ENCODE assay signal across 9 cellular contexts in the genomic region with DNA sequence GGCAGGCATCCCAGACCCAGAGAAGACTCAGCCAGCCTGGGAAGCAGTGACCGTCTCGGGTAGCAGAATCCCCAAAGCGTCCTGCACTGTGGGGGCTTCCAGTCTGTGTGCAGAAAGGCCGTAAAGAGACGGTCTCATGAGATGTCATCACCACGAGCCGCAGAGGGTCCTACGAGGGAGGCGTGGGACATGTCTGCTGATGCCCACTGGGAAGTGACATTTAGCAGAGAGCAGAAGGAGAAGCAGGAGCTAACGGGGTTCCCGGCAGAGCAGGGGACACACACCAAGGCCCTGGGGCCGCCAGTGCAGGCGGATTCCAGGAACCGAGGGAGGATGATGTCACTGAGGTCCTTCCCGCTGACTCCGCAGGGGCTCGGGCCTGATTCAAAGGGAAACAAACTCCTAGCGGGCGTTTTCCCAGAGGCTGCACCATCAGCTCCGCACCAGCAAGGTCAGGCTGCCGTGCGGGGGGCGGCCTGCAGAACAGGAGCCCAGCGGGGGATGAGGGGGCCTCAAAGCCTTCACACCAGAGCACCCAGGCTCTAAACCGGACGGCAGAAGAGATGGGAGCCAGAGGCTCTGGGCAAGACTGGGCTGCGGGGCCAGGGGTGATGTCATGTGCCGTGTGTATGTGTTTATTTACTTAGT.
DNase-seq lines count a peak whose midpoint lies in the region; ATAC-seq and TF ChIP-seq lines count a peak whose summit lies in the region.
"Had no signal": no experiment of that assay in that cellular context is flagged by ENCODE, and none has a peak within 500 bp of the region (broad histone marks: within the 10 kb centered on the region; RNA-seq: fewer than 3 reads in every experiment).

No MANE protein-coding gene starts in this region.

- H3K9me3 ChIP-seq in RWPE2 (ENCODE audit: severe bottlenecking), result no peaks in the 10 kb centered on the region
- H3K9me3 ChIP-seq in prostate gland, result no peaks in the 10 kb centered on the region

- H3K27me3 ChIP-seq in RWPE2 (ENCODE audit: insufficient read depth, poor library complexity, severe bottlenecking) (no peaks in the 10 kb centered on the region), prostate gland (replicated peaks; ENCODE audit: insufficient read depth) (no peaks in the 10 kb centered on the region)

- peaks cover 6 to 8% of the 10 kb centered on the region in 2 donors for H3K36me3 Mint-ChIP-seq in CD14-positive monocyte
- H3K36me3 Mint-ChIP-seq in effector memory CD8-positive, alpha-beta T cell (ENCODE audit: insufficient read depth), result peaks cover 46% of the 10 kb centered on the region

- intact Hi-C loops in CD14-positive monocyte (cut with micrococcal nuclease), result loop anchor here (2.0 to 10.0 kb wide), 4 partner anchors 120 to 352 kb away; partner anchors contain the start of genes DNAAF5 (in 1 of the 2), GET4 (in 1 of the 2) and PRKAR1B (in 1 of the 2)
- intact Hi-C loops in prostate gland (cut with DNase I), result no loop called here

- H3K27ac ChIP-seq in RWPE2 (ENCODE audit: poor library complexity, severe bottlenecking) (peak overlapping the region; percentile 3), prostate gland (peak overlapping the region; percentile 53)

- 89% methylated on average over 28 of the region's 28 CpGs for WGBS in prostate gland

- TF ChIP-seq POLR2A in prostate gland (IDR thresholded peaks at IDR 0.05), result no peak

- H3K27ac Mint-ChIP-seq in CD14-positive monocyte, result peak overlapping the region; percentile 97 to 99 (median 98)
- peak overlapping the region; percentile 100 for H3K27ac Mint-ChIP-seq in effector memory CD8-positive, alpha-beta T cell

- H3K4me1 Mint-ChIP-seq in CD14-positive monocyte, result peaks cover 50% of the 10 kb centered on the region
- H3K4me1 Mint-ChIP-seq in effector memory CD8-positive, alpha-beta T cell (ENCODE audit: low read depth in 2 of 2), result peaks cover 45 to 50% of the 10 kb centered on the region in 2 donors

- peaks cover 1 to 3% (median 2%) of the 10 kb centered on the region in 3 donors for H3K27me3 Mint-ChIP-seq in CD14-positive monocyte (ENCODE audit: low read depth in 3 of 3)
- no peaks in the 10 kb centered on the region for H3K27me3 Mint-ChIP-seq in effector memory CD8-positive, alpha-beta T cell

- no peaks in the 10 kb centered on the region for H3K36me3 ChIP-seq in RWPE2 (ENCODE audit: low read depth)
- H3K36me3 ChIP-seq in prostate gland, result no peaks in the 10 kb centered on the region

- ATAC-seq in RWPE2 (ENCODE audit: low read depth), result no peak
- no peak for ATAC-seq in effector memory CD8-positive, alpha-beta T cell (replicated peaks)
- no peak for ATAC-seq in GM18502 (IDR thresholded peaks at IDR 0.05; ENCODE audit: poor library complexity, unreplicated experiment)
- ATAC-seq in HG02870 (IDR thresholded peaks at IDR 0.05; ENCODE audit: unreplicated experiment), result no peak

- TF ChIP-seq CTCF in CD14-positive monocyte (IDR thresholded peaks at IDR 0.05) (no peak), RWPE2 (IDR thresholded peaks at IDR 0.05; ENCODE audit: poor library complexity, severe bottlenecking) (no peak), prostate gland (IDR thresholded peaks at IDR 0.05) (no peak), GM20000 (IDR thresholded peaks at IDR 0.05; ENCODE audit: extremely low read depth, missing control alignments) (no peak)

- H3K4me3 ChIP-seq in RWPE2 (ENCODE audit: severe bottlenecking), result no peak overlapping the region
- no peak overlapping the region for H3K4me3 ChIP-seq in prostate gland

- peaks cover 7% of the 10 kb centered on the region for H3K4me1 ChIP-seq in RWPE2 (ENCODE audit: insufficient read depth, poor library complexity, severe bottlenecking)
- no peaks in the 10 kb centered on the region for H3K4me1 ChIP-seq in prostate gland (replicated peaks)

- DNase-seq in CD14-positive monocyte (ENCODE audit: low spot score), result no peak
- DNase-seq in RWPE2 (ENCODE audit: low spot score), result peak; percentile 39
- no peak for DNase-seq in effector memory CD8-positive, alpha-beta T cell
- DNase-seq in prostate gland (ENCODE audit: low spot score), result no peak
- DNase-seq in GM20000 (ENCODE audit: low spot score), result no peak
- no peak for DNase-seq in GM03348 (ENCODE audit: low spot score)
- DNase-seq: NCI-H1417 had no signal

- peaks cover 0 to 24% (median 9%) of the 10 kb centered on the region in 7 donors for H3K9me3 Mint-ChIP-seq in CD14-positive monocyte
- H3K9me3 Mint-ChIP-seq in effector memory CD8-positive, alpha-beta T cell, result no peaks in the 10 kb centered on the region

- peak overlapping the region; percentile 69 to 88 for H3K4me3 Mint-ChIP-seq in CD14-positive monocyte
- H3K4me3 Mint-ChIP-seq in effector memory CD8-positive, alpha-beta T cell, result peak overlapping the region; percentile 95 to 97
